In the genomic region with DNA sequence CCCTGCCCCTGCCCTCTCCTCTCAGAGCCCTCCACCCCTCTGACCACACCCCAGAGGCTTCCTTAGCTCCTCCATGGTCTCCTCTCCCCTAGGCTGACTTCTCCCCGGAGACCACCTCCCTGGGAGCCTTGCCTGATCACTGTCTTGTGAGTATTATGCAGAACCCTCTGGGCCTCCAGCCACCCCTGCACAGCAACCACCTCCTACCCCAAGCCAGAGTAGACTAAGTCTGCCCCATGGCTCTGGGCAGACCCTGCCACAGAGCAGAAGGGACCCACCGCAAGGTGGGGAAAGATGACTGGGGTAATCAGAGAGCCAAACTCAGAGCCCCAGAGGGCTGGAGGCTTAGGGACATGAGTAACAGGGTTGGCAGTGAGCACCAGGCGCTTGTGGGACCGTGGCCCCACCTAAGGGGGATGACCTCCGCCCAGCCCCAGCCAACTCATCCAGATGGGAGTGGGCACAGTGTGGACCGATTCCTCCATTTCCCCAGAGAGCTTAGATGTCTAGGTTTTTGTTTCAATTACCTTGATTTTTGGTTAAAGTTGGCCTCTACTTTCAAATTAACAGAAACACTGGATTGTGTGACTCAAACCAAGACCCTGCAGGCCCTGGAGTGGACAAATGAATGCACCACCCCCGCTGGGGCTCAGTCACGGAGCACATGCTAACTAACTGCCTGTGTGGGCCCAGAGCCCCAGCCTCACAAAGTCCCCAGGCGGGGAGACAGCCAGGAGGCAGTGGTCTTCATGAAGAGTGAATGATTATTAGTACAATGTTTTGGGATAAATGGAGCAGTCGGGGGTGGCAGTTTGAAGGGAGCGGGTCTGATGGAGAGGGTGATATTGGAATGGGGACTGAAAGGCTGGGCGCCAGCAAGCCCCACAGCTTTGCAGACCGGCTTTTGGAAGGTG, we compare ENCODE assay signal across 15 cellular contexts.
DNase-seq lines count a peak whose midpoint lies in the region; ATAC-seq and TF ChIP-seq lines count a peak whose summit lies in the region.
"Had no signal": no experiment of that assay in that cellular context is flagged by ENCODE, and none has a peak within 500 bp of the region (broad histone marks: within the 10 kb centered on the region; RNA-seq: fewer than 3 reads in every experiment).

No MANE protein-coding gene starts in this region.

- H3K9me3 Mint-ChIP-seq in neural crest cell: no peaks in the 10 kb centered on the region

- H3K27ac Mint-ChIP-seq in neural crest cell (ENCODE audit: unreplicated experiment): peak overlapping the region; percentile 72

- peaks cover 0 to 17% of the 10 kb centered on the region in 2 experiments; a peak in 1 of 4 replicates for H3K4me1 ChIP-seq in SK-N-SH (ENCODE audit: control insufficient read depth in 1 of 2, insufficient read depth in 2 of 2, low read depth in 1 of 2, low read length in 1 of 2)
- H3K4me1 ChIP-seq: SJSA1 had no signal

- no peak overlapping the region for H3K27ac ChIP-seq in SK-N-SH (ENCODE audit: low read depth in 2 of 2, low read length in 1 of 2)
- H3K27ac ChIP-seq in coronary artery: no peak overlapping the region
- H3K27ac ChIP-seq: 22Rv1, C4-2B, SJSA1 had no signal

- 71% methylated on average over 13 of the region's 13 CpGs for WGBS in SK-N-SH (ENCODE audit: low lambda C conversion rate)

- no peak overlapping the region for H3K9ac ChIP-seq in SK-N-SH

- TF ChIP-seq RAD21 in SK-N-SH (IDR thresholded peaks at IDR 0.05; ENCODE audit: low read length): no peak

- H3F3A ChIP-seq in SK-N-SH (replicated peaks; ENCODE audit: insufficient read depth): no peaks in the 10 kb centered on the region

- H3K4me1 Mint-ChIP-seq in neural crest cell: peaks cover 53% of the 10 kb centered on the region

- H3K36me3 ChIP-seq in SK-N-SH (replicated peaks in 1 of 2; ENCODE audit: control insufficient read depth in 1 of 2, insufficient read depth in 2 of 2, low read length in 1 of 2): no peaks in the 10 kb centered on the region
- H3K36me3 ChIP-seq: SJSA1 had no signal

- POLR2A ChIA-PET in SK-N-SH (lab: Yijun Ruan, JAX): no interaction called here

- no peaks in the 10 kb centered on the region for H3K27me3 Mint-ChIP-seq in neural crest cell (ENCODE audit: low read depth)

- no peaks in the 10 kb centered on the region for H3K36me3 Mint-ChIP-seq in neural crest cell (ENCODE audit: low read depth)

- ATAC-seq in SK-N-SH treated with all-trans-retinoic acid at 6 μM for 48 hours: no peak
- ATAC-seq in esophagus mucosa: no peak
- ATAC-seq in HG02852 (IDR thresholded peaks at IDR 0.05; ENCODE audit: unreplicated experiment): no peak

- no peak overlapping the region for H3K4me2 ChIP-seq in SK-N-SH

- TF ChIP-seq EP300 in SK-N-SH (IDR thresholded peaks at IDR 0.05; ENCODE audit: borderline replicate concordance in 1 of 2, low read depth in 1 of 2, low read length in 1 of 2): no peak

- TF ChIP-seq CTCF in SK-N-SH (IDR thresholded peaks at IDR 0.05) (no peak), coronary artery (IDR thresholded peaks at IDR 0.05) (no peak), neural crest cell (conservative IDR thresholded peaks at IDR 0.05) (no peak)

- H3K4me3 ChIP-seq in SK-N-SH (ENCODE audit: low read depth in 2 of 2, low read length in 1 of 2): no peak overlapping the region
- H3K4me3 ChIP-seq in coronary artery: no peak overlapping the region
- H3K4me3 ChIP-seq: SJSA1 had no signal

- H3K9me2 ChIP-seq in SK-N-SH: no peaks in the 10 kb centered on the region

- no peaks in the 10 kb centered on the region for H3K79me2 ChIP-seq in SK-N-SH (ENCODE audit: insufficient read depth)

- H4K20me1 ChIP-seq in SK-N-SH (ENCODE audit: insufficient read depth): no peaks in the 10 kb centered on the region

- H3K9me3 ChIP-seq in SK-N-SH: no peaks in the 10 kb centered on the region
- H3K9me3 ChIP-seq: SJSA1 had no signal

- CTCF ChIA-PET in SK-N-SH (lab: Yijun Ruan, JAX): interaction anchor here (0.8 to 2.7 kb wide), 3 partner anchors 19 to 38 kb away, joined by 4 to 10 read pairs (median 4); no protein-coding TSS in a partner anchor

- peak overlapping the region; percentile 5 for H3K4me3 Mint-ChIP-seq in neural crest cell

- no peak overlapping the region for H2AFZ ChIP-seq in SK-N-SH (ENCODE audit: low read depth)

- H3K27me3 ChIP-seq in SK-N-SH (ENCODE audit: insufficient read depth): no peaks in the 10 kb centered on the region
- H3K27me3 ChIP-seq: SJSA1 had no signal

- DNase-seq in SK-N-SH: peak; percentile 6
- DNase-seq in coronary artery (ENCODE audit: low spot score): peak; percentile 36
- DNase-seq in neural crest cell (ENCODE audit: low read depth, low spot score): no peak
- peak; percentile 14 for DNase-seq in ureter (ENCODE audit: low spot score)
- no peak for DNase-seq in AG08396 (ENCODE audit: low spot score)
- DNase-seq: DMS153, NCI-H146, NCI-H345, NCI-H69 had no signal

TF ChIP-seq in SK-N-SH, 30 proteins besides CTCF, POLR2A, EP300 and RAD21:
- no peak for TF ChIP-seq YY1 (IDR thresholded peaks at IDR 0.05; ENCODE audit: low read depth)

TF ChIP-seq in SK-N-SH treated with all-trans-retinoic acid at 6 μM for 48 hours, 23 proteins besides CTCF, POLR2A, EP300 and RAD21:
- no peak for TF ChIP-seq OSR1 (CRISPR knock-in tag; IDR thresholded peaks at IDR 0.05)
- TF ChIP-seq SNAI2 (CRISPR knock-in tag; IDR thresholded peaks at IDR 0.05): no peak
- TF ChIP-seq GLIS3 (CRISPR knock-in tag; IDR thresholded peaks at IDR 0.05): no peak
- TF ChIP-seq ESRRG (CRISPR knock-in tag; IDR thresholded peaks at IDR 0.05): no peak
- TF ChIP-seq ZNF8 (CRISPR knock-in tag; IDR thresholded peaks at IDR 0.05): no peak
- TF ChIP-seq, protein P1, sequence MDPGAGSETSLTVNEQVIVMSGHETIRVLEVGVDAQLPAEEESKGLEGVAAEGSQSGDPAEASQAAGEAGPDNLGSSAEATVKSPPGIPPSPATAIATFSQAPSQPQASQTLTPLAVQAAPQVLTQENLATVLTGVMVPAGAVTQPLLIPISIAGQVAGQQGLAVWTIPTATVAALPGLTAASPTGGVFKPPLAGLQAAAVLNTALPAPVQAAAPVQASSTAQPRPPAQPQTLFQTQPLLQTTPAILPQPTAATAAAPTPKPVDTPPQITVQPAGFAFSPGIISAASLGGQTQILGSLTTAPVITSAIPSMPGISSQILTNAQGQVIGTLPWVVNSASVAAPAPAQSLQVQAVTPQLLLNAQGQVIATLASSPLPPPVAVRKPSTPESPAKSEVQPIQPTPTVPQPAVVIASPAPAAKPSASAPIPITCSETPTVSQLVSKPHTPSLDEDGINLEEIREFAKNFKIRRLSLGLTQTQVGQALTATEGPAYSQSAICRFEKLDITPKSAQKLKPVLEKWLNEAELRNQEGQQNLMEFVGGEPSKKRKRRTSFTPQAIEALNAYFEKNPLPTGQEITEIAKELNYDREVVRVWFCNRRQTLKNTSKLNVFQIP (CRISPR knock-in tag; IDR thresholded peaks at IDR 0.05; ENCODE audit: borderline replicate concordance, low read depth): no peak
- TF ChIP-seq ZFP30 (CRISPR knock-in tag; IDR thresholded peaks at IDR 0.05): no peak

Comparison
In these comparisons a context has a peak if more than half of its experiments do, and no peak if none do; other contexts are left out.
1. DNase-seq: peak in SK-N-SH (single experiment), coronary artery (single experiment) and ureter (single experiment); none in neural crest cell (single experiment) and AG08396 (single experiment).